In genomic region chr19:29715695-29716581, GRCh38 we compare ENCODE assay signal across 1 cellular context.
TF ChIP-seq lines count a peak whose summit lies in the region.

No MANE protein-coding gene starts in this region.

TF ChIP-seq in K562, 482 proteins besides CTCF, POLR2A, EP300 and RAD21 (continued from another document):
- TF ChIP-seq, protein P1, sequence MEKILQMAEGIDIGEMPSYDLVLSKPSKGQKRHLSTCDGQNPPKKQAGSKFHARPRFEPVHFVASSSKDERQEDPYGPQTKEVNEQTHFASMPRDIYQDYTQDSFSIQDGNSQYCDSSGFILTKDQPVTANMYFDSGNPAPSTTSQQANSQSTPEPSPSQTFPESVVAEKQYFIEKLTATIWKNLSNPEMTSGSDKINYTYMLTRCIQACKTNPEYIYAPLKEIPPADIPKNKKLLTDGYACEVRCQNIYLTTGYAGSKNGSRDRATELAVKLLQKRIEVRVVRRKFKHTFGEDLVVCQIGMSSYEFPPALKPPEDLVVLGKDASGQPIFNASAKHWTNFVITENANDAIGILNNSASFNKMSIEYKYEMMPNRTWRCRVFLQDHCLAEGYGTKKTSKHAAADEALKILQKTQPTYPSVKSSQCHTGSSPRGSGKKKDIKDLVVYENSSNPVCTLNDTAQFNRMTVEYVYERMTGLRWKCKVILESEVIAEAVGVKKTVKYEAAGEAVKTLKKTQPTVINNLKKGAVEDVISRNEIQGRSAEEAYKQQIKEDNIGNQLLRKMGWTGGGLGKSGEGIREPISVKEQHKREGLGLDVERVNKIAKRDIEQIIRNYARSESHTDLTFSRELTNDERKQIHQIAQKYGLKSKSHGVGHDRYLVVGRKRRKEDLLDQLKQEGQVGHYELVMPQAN (IDR thresholded peaks at IDR 0.05; ENCODE audit: borderline replicate concordance) = 0 out of 2 replicates have a peak, but pooled peaks have one; percentile 1
- TF ChIP-seq NRF1 (conservative IDR thresholded peaks at IDR 0.05 in 1 of 2, IDR thresholded peaks at IDR 0.05 in 1 of 2) = peak; percentile 31 to 51; a peak in 2 of 4 replicates
- peak; percentile 53; the same call in 1 of the 2 replicates for TF ChIP-seq DPF2 (IDR thresholded peaks at IDR 0.05)
- TF ChIP-seq, protein P2, sequence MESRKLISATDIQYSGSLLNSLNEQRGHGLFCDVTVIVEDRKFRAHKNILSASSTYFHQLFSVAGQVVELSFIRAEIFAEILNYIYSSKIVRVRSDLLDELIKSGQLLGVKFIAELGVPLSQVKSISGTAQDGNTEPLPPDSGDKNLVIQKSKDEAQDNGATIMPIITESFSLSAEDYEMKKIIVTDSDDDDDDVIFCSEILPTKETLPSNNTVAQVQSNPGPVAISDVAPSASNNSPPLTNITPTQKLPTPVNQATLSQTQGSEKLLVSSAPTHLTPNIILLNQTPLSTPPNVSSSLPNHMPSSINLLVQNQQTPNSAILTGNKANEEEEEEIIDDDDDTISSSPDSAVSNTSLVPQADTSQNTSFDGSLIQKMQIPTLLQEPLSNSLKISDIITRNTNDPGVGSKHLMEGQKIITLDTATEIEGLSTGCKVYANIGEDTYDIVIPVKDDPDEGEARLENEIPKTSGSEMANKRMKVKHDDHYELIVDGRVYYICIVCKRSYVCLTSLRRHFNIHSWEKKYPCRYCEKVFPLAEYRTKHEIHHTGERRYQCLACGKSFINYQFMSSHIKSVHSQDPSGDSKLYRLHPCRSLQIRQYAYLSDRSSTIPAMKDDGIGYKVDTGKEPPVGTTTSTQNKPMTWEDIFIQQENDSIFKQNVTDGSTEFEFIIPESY (CRISPR knock-in tag; IDR thresholded peaks at IDR 0.05) = no peak
- no peak for TF ChIP-seq RBM25 (IDR thresholded peaks at IDR 0.05; ENCODE audit: low read depth, low read length, severe bottlenecking)
- no peak for TF ChIP-seq ZNF584 (CRISPR knock-in tag; IDR thresholded peaks at IDR 0.05; ENCODE audit: low read depth)
- TF ChIP-seq KDM1A (IDR thresholded peaks at IDR 0.05) = peak; percentile 15 to 42; a peak in 1 of 4 replicates
- TF ChIP-seq, protein P3, sequence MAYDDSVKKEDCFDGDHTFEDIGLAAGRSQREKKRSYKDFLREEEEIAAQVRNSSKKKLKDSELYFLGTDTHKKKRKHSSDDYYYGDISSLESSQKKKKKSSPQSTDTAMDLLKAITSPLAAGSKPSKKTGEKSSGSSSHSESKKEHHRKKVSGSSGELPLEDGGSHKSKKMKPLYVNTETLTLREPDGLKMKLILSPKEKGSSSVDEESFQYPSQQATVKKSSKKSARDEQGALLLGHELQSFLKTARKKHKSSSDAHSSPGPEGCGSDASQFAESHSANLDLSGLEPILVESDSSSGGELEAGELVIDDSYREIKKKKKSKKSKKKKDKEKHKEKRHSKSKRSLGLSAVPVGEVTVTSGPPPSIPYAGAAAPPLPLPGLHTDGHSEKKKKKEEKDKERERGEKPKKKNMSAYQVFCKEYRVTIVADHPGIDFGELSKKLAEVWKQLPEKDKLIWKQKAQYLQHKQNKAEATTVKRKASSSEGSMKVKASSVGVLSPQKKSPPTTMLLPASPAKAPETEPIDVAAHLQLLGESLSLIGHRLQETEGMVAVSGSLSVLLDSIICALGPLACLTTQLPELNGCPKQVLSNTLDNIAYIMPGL (CRISPR knock-in tag; IDR thresholded peaks at IDR 0.05) = no peak
- no peak for TF ChIP-seq ERF (CRISPR knock-in tag; IDR thresholded peaks at IDR 0.05)
- TF ChIP-seq ZEB2 (IDR thresholded peaks at IDR 0.05) = no peak
- TF ChIP-seq ARID1B (IDR thresholded peaks at IDR 0.05) = 0 out of 2 replicates have a peak, but pooled peaks have one; percentile 18
- TF ChIP-seq RBM17 (IDR thresholded peaks at IDR 0.05; ENCODE audit: borderline replicate concordance, low read depth, low read length) = no peak
- TF ChIP-seq NR2C2 (CRISPR knock-in tag; IDR thresholded peaks at IDR 0.05) = no peak
- TF ChIP-seq NR2C2 (tag; IDR thresholded peaks at IDR 0.05) = peak; percentile 72; the same call in 1 of the 2 replicates
- no peak for TF ChIP-seq ZNF766 (CRISPR knock-in tag; conservative IDR thresholded peaks at IDR 0.05)
- TF ChIP-seq TBL1XR1 (IDR thresholded peaks at IDR 0.05; ENCODE audit: low read length in 2 of 2) = 0 out of 4 replicates have a peak, but pooled peaks of 1 of the 2 experiments have one; percentile 7
- TF ChIP-seq, protein P4, sequence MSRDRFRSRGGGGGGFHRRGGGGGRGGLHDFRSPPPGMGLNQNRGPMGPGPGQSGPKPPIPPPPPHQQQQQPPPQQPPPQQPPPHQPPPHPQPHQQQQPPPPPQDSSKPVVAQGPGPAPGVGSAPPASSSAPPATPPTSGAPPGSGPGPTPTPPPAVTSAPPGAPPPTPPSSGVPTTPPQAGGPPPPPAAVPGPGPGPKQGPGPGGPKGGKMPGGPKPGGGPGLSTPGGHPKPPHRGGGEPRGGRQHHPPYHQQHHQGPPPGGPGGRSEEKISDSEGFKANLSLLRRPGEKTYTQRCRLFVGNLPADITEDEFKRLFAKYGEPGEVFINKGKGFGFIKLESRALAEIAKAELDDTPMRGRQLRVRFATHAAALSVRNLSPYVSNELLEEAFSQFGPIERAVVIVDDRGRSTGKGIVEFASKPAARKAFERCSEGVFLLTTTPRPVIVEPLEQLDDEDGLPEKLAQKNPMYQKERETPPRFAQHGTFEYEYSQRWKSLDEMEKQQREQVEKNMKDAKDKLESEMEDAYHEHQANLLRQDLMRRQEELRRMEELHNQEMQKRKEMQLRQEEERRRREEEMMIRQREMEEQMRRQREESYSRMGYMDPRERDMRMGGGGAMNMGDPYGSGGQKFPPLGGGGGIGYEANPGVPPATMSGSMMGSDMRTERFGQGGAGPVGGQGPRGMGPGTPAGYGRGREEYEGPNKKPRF (IDR thresholded peaks at IDR 0.05; ENCODE audit: low read depth, low read length) = no peak
- no peak for TF ChIP-seq KHSRP (IDR thresholded peaks at IDR 0.05)
- TF ChIP-seq ZNF780A (CRISPR knock-in tag; IDR thresholded peaks at IDR 0.05) = no peak
- TF ChIP-seq FOSL1 (tag; conservative IDR thresholded peaks at IDR 0.05) = peak; percentile 81
- TF ChIP-seq ZFP36 (IDR thresholded peaks at IDR 0.05; ENCODE audit: low read depth, low read length, partially characterized antibody) = peak; percentile 50
- TF ChIP-seq PTTG1 (tag; IDR thresholded peaks at IDR 0.05; ENCODE audit: low read depth) = no peak
- TF ChIP-seq POLR2H (tag; IDR thresholded peaks at IDR 0.05; ENCODE audit: low read depth) = 0 out of 2 replicates have a peak, but pooled peaks have one; percentile 5
- TF ChIP-seq JUND (IDR thresholded peaks at IDR 0.05; ENCODE audit: borderline replicate concordance, low read depth, low read length) = peak; percentile 65
- peak; percentile 56; the same call in 2 of the 3 replicates for TF ChIP-seq JUND (tag; IDR thresholded peaks at IDR 0.05; ENCODE audit: borderline replicate concordance, low read depth, low read length)
- no peak for TF ChIP-seq HMG20A (CRISPR knock-in tag; conservative IDR thresholded peaks at IDR 0.05)
- 0 out of 2 replicates have a peak, but pooled peaks have one; percentile 18 for TF ChIP-seq BCOR (IDR thresholded peaks at IDR 0.05)
- no peak for TF ChIP-seq ATF1 (CRISPR knock-in tag; IDR thresholded peaks at IDR 0.05)
- peak; percentile 19; the same call in 1 of the 2 replicates for TF ChIP-seq ATF1 (tag; IDR thresholded peaks at IDR 0.05)
- no peak for TF ChIP-seq DIDO1 (tag; IDR thresholded peaks at IDR 0.05; ENCODE audit: low read depth)
- TF ChIP-seq RHOXF2B (CRISPR knock-in tag; conservative IDR thresholded peaks at IDR 0.05) = no peak
- TF ChIP-seq ID3 (CRISPR knock-in tag; IDR thresholded peaks at IDR 0.05) = no peak
- TF ChIP-seq ID3 (tag; IDR thresholded peaks at IDR 0.05) = no peak
- TF ChIP-seq ZNF699 (CRISPR knock-in tag; IDR thresholded peaks at IDR 0.05; ENCODE audit: insufficient replicate concordance) = no peak
- TF ChIP-seq, protein P5, sequence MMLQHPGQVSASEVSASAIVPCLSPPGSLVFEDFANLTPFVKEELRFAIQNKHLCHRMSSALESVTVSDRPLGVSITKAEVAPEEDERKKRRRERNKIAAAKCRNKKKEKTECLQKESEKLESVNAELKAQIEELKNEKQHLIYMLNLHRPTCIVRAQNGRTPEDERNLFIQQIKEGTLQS (IDR thresholded peaks at IDR 0.05) = peak; percentile 89
- TF ChIP-seq, protein P5 (CRISPR knock-in tag; conservative IDR thresholded peaks at IDR 0.05) = no peak
- TF ChIP-seq LARP7 (IDR thresholded peaks at IDR 0.05) = no peak
- peak in 1 of 2 experiments; percentile 3; a peak in 1 of 4 replicates for TF ChIP-seq HDAC1 (IDR thresholded peaks at IDR 0.05)
- 0 out of 2 replicates have a peak, but pooled peaks have one; percentile 37 for TF ChIP-seq SMARCE1 (IDR thresholded peaks at IDR 0.05)
- TF ChIP-seq MYC (IDR thresholded peaks at IDR 0.05; ENCODE audit: low read depth, low read length) = no peak
- TF ChIP-seq MYC (CRISPR knock-in tag; IDR thresholded peaks at IDR 0.05; ENCODE audit: borderline replicate concordance, low read depth) = 0 out of 2 replicates have a peak, but pooled peaks have one; percentile 8
- no peak for TF ChIP-seq HLTF (IDR thresholded peaks at IDR 0.05)
- TF ChIP-seq JUNB (CRISPR knock-in tag; conservative IDR thresholded peaks at IDR 0.05) = no peak
- no peak for TF ChIP-seq TEAD4 (IDR thresholded peaks at IDR 0.05; ENCODE audit: low read length)
- TF ChIP-seq TEAD4 (CRISPR knock-in tag; IDR thresholded peaks at IDR 0.05; ENCODE audit: borderline replicate concordance) = 0 out of 2 replicates have a peak, but pooled peaks have one; percentile 3
TF ChIP-seq in K562: peak in this region for 18.
